Comparison of ENCODE assay signal across 8 cellular contexts in the genomic region with DNA sequence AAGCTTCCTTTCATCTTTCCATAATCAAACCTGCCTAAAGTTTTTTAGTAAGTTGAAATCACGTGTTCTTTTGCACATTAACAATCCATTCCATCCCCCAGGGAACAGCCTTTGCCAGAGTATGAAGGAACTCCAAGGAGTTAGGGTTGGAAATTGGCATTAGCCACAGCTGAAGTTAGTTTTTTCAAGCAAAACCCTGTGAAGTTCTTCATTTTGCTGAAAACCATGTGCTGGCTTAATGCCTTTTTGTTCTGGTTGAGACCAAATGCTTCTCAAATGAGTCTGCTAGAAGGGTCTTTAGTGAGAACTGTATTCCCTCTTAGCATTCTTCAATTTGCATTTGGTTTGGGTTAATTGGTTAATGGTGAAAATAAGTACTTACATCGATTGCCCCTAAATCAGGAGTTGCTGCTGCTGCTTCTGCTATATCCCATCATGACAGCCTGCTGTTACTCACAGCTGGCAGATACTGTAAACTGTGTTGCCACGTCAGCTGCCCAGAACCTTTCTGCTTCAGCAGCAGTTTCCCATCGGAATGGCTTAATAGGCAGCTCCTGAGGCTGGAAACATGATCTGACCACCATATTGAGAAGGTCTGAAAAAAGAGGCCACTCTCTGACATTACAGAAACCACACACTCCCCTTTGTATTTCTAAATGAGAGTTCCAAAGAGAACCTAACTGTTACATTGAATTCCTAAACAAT. TPM values are rescaled to one million over a fixed set of nuclear protein-coding genes. Genes with fewer than 3 reads are reported as not detected.
DNase-seq lines count a peak whose midpoint lies in the region; ATAC-seq, FAIRE-seq and TF ChIP-seq lines count a peak whose summit lies in the region.

No MANE protein-coding gene starts in this region.

- ATAC-seq in RWPE2 (ENCODE audit: low read depth) (peak; percentile 66), foreskin keratinocyte (peak; percentile 95), HG03159 (IDR thresholded peaks at IDR 0.05; ENCODE audit: unreplicated experiment) (no peak)

- H3K36me3 ChIP-seq in RWPE2 (ENCODE audit: low read depth) = no peaks in the 10 kb centered on the region

- H3K4me3 ChIP-seq in RWPE2 (ENCODE audit: severe bottlenecking) = no peak overlapping the region

- TF ChIP-seq CTCF in RWPE2 (IDR thresholded peaks at IDR 0.05; ENCODE audit: poor library complexity, severe bottlenecking) = no peak
- no peak for TF ChIP-seq CTCF in foreskin keratinocyte (conservative IDR thresholded peaks at IDR 0.05)
- TF ChIP-seq CTCF in D721Med (IDR thresholded peaks at IDR 0.05; ENCODE audit: insufficient read depth, missing control alignments) = no peak

- FAIRE-seq in H54 (lab: Jason Lieb, UNC) = no peak
- FAIRE-seq in D721Med (lab: Jason Lieb, UNC) = no peak

- TF ChIP-seq POLR2A in H54 (IDR thresholded peaks at IDR 0.05; ENCODE audit: low read depth, low read length) = no peak

- H3K27ac ChIP-seq in RWPE2 (ENCODE audit: poor library complexity, severe bottlenecking) = no peak overlapping the region
- peak overlapping the region; percentile 6 for H3K27ac ChIP-seq in foreskin keratinocyte

- H3K27me3 ChIP-seq in RWPE2 (ENCODE audit: insufficient read depth, poor library complexity, severe bottlenecking) = no peaks in the 10 kb centered on the region
- no peaks in the 10 kb centered on the region for H3K27me3 ChIP-seq in foreskin keratinocyte

- DNase-seq in H54 (ENCODE audit: insufficient read length, low spot score) (peak; percentile 31), RWPE2 (ENCODE audit: low spot score) (no peak), foreskin keratinocyte (peak; percentile 73 to 86), pons (ENCODE audit: low spot score) (peak; percentile 73), GM19240 (ENCODE audit: insufficient read length, low spot score) (no peak), NOMO-1 (lab: John Stamatoyannopoulos, UW; ENCODE audit: unreplicated experiment in 2 of 2) (no peak), D721Med (ENCODE audit: insufficient read length, low spot score) (no peak)

- H3K9me3 ChIP-seq in RWPE2 (ENCODE audit: severe bottlenecking) = no peaks in the 10 kb centered on the region

- H3K4me1 ChIP-seq in RWPE2 (ENCODE audit: insufficient read depth, poor library complexity, severe bottlenecking) (peaks cover 6% of the 10 kb centered on the region), foreskin keratinocyte (peaks cover 14% of the 10 kb centered on the region)

RNA-seq across cellular contexts. Expression of a gene that starts 14.1 kb away (rescaled TPM):
- 0.35 and 1.1 TPM in 2 replicates for total RNA-seq in foreskin keratinocyte
- 0.16 and 0.39 TPM in 2 replicates for polyA plus RNA-seq in foreskin keratinocyte

Comparison
In these comparisons a context has a peak if more than half of its experiments do, and no peak if none do; other contexts are left out.
1. DNase-seq: peak in H54 (single experiment), foreskin keratinocyte (2 of 2) and pons (single experiment); none in RWPE2 (single experiment), GM19240 (single experiment), NOMO-1 (0 of 2) and D721Med (single experiment).